ENCODE assay signal across 25 cellular contexts in genomic region chr12:108933950-108934349, GRCh38. TPM values are rescaled to one million over a fixed set of nuclear protein-coding genes. Genes with fewer than 3 reads are reported as not detected.
DNase-seq lines count a peak whose midpoint lies in the region; ATAC-seq, FAIRE-seq and TF ChIP-seq lines count a peak whose summit lies in the region.
"Had no signal": no experiment of that assay in that cellular context is flagged by ENCODE, and none has a peak within 500 bp of the region (broad histone marks: within the 10 kb centered on the region; RNA-seq: fewer than 3 reads in every experiment).

No MANE protein-coding gene starts in this region.

- no peak for TF ChIP-seq POLR2A in K562 (conservative IDR thresholded peaks at IDR 0.05)

- H3K36me3 ChIP-seq in OCI-LY3 (replicated peaks; ENCODE audit: low read depth, low read length): no peaks in the 10 kb centered on the region
- no peaks in the 10 kb centered on the region for H3K36me3 ChIP-seq in K562 (ENCODE audit: control insufficient read depth, insufficient read depth, low read length)
- no peaks in the 10 kb centered on the region for H3K36me3 ChIP-seq in small intestine (ENCODE audit: control insufficient read depth in 2 of 2, insufficient read depth in 2 of 2, low read length in 2 of 2)
- H3K36me3 ChIP-seq: MG63 had no signal

- ATAC-seq in K562 (0 out of 3 replicates have a peak, but pooled peaks have one; percentile 44), omental fat pad (ENCODE audit: low FRiP score) (peak; percentile 85)
- ATAC-seq: HepG2 had no signal

- TF ChIP-seq EP300 in K562 (IDR thresholded peaks at IDR 0.05; ENCODE audit: low read length): no peak

- H3K27ac ChIP-seq in OCI-LY3 (ENCODE audit: low read length) (no peak overlapping the region), K562 (ENCODE audit: extremely low read depth, low read depth, low read length) (no peak overlapping the region), small intestine (ENCODE audit: low read depth in 1 of 2, low read length in 1 of 2) (no peak overlapping the region)
- H3K27ac ChIP-seq: RWPE1 had no signal

- 2% methylated on average over 6 of the region's 6 CpGs for WGBS in K562 (ENCODE audit: insufficient coverage, low coverage, missing lambda C conversion rate)
- WGBS in small intestine, 3 donors: 84 to 88% (median 86%) methylated on average over 6 of the region's 6 CpGs

- H3K4me1 Mint-ChIP-seq in type B pancreatic cell (ENCODE audit: unreplicated experiment): no peaks in the 10 kb centered on the region

- H3K9me3 ChIP-seq in OCI-LY3 (ENCODE audit: insufficient read depth, low read length) (no peaks in the 10 kb centered on the region), K562 (replicated peaks; ENCODE audit: control insufficient read depth, insufficient read depth, low read depth, low read length) (no peaks in the 10 kb centered on the region), small intestine (ENCODE audit: control insufficient read depth, low read depth) (no peaks in the 10 kb centered on the region)
- H3K9me3 ChIP-seq: MG63 had no signal

- no peak for TF ChIP-seq CTCF in OCI-LY3 (IDR thresholded peaks at IDR 0.05; ENCODE audit: low read depth, low read length)
- no peak for TF ChIP-seq CTCF in K562 (IDR thresholded peaks at IDR 0.05 in 2 of 3, conservative IDR thresholded peaks at IDR 0.05 in 1 of 3; ENCODE audit: insufficient read depth in 2 of 3, low read depth in 1 of 3, low read length in 3 of 3)
- no peak for TF ChIP-seq CTCF in omental fat pad (IDR thresholded peaks at IDR 0.05)
- no peak for TF ChIP-seq CTCF in type B pancreatic cell (conservative IDR thresholded peaks at IDR 0.05)
- TF ChIP-seq CTCF in GM10266 (IDR thresholded peaks at IDR 0.05; ENCODE audit: control insufficient read depth, insufficient read depth, low read depth, missing control alignments): no peak

- no peaks in the 10 kb centered on the region for H3K79me2 ChIP-seq in OCI-LY3 (ENCODE audit: low read length)
- no peaks in the 10 kb centered on the region for H3K79me2 ChIP-seq in K562 (ENCODE audit: control insufficient read depth, insufficient read depth, low read length)

- no peak overlapping the region for H3K27ac Mint-ChIP-seq in type B pancreatic cell

- CTCF ChIA-PET in K562 (lab: Yijun Ruan, JAX; ENCODE audit: low intra/inter-chr PET ratio): no interaction called here

- POLR2A ChIA-PET in K562 (lab: Yijun Ruan, JAX): interaction anchor here (0.8 to 1.2 kb wide), 2 partner anchors 18 to 19 kb away, joined by 3 read pairs; no protein-coding TSS in a partner anchor

- no peak for TF ChIP-seq RAD21 in K562 (CRISPR knock-in tag; conservative IDR thresholded peaks at IDR 0.05 in 1 of 2, IDR thresholded peaks at IDR 0.05 in 1 of 2)

- H4K20me1 ChIP-seq in OCI-LY3 (ENCODE audit: insufficient read depth, low read length): peaks cover 29% of the 10 kb centered on the region
- H4K20me1 ChIP-seq in K562 (replicated peaks; ENCODE audit: control insufficient read depth, insufficient read depth, low read length): peaks cover 4% of the 10 kb centered on the region; the same call in 1 of the 2 replicates

- H2AFZ ChIP-seq in OCI-LY3 (ENCODE audit: low read depth, low read length) (no peak overlapping the region), K562 (ENCODE audit: low read depth, low read length) (no peak overlapping the region)

- H3K9me1 ChIP-seq in K562 (ENCODE audit: control insufficient read depth, insufficient read depth, low read length): no peaks in the 10 kb centered on the region

- DNase-seq in Daoy (ENCODE audit: low read depth): peak; percentile 9
- peak in 1 of 4 experiments; percentile 16 for DNase-seq in K562 (ENCODE audit: extremely low read depth in 1 of 4, low spot score in 3 of 4)
- no peak for DNase-seq in omental fat pad (ENCODE audit: low spot score)
- no peak for DNase-seq in type B pancreatic cell (ENCODE audit: extremely low spot score, unreplicated experiment)
- no peak for DNase-seq in GM10266 (ENCODE audit: extremely low spot score)
- DNase-seq in UCSD-AML1 (lab: John Stamatoyannopoulos, UW; ENCODE audit: unreplicated experiment): no peak
- DNase-seq in small intestine: no peak
- DNase-seq: DMS153; DND-41; Kasumi-1; MG63; NCI-H2029; NCI-H446 treated with DMSO at 0.1 percent for 48 hours; NCI-H526; NCI-H82; NK-92 treated with Interleukin-12 subunit alpha and Interleukin-12 subunit beta, amount 100 ng/mL, for 24 hours; SHP77 had no signal

- H3K4me3 ChIP-seq in OCI-LY3 (ENCODE audit: low read length): no peak overlapping the region
- no peak overlapping the region for H3K4me3 ChIP-seq in K562
- no peak overlapping the region for H3K4me3 ChIP-seq in small intestine (ENCODE audit: low read depth in 1 of 2, low read length in 2 of 2)
- H3K4me3 ChIP-seq: MG63 had no signal

- intact Hi-C loops in K562 (cut with micrococcal nuclease): no loop called here

- BruUV-seq in K562 (replicated peaks; lab: Mats Ljungman, UMichigan): no TSS peak

- H3K9ac ChIP-seq in OCI-LY3 (ENCODE audit: low read length): no peak overlapping the region
- H3K9ac ChIP-seq in K562 (ENCODE audit: insufficient read depth in 1 of 2, low read depth in 2 of 2, low read length in 2 of 2): no peak overlapping the region

- H3K27me3 ChIP-seq in OCI-LY3 (ENCODE audit: low read depth, low read length) (peaks cover 88% of the 10 kb centered on the region), K562 (ENCODE audit: control insufficient read depth in 2 of 2, insufficient read depth in 2 of 2, low read length in 2 of 2) (peaks cover 25 to 53% of the 10 kb centered on the region in 2 experiments), small intestine (ENCODE audit: control insufficient read depth in 2 of 2, insufficient read depth in 2 of 2, low read length in 2 of 2) (no peaks in the 10 kb centered on the region)
- H3K27me3 ChIP-seq: MG63 had no signal

- H3K4me3 Mint-ChIP-seq in type B pancreatic cell: no peak overlapping the region

- peaks cover 17% of the 10 kb centered on the region for H3K27me3 Mint-ChIP-seq in type B pancreatic cell

- in situ Hi-C loops in K562 (cut with MboI): no loop called here

- H3K4me2 ChIP-seq in OCI-LY3 (ENCODE audit: low read length) (peak overlapping the region; percentile 39), K562 (ENCODE audit: insufficient read depth, low read length) (no peak overlapping the region)

- H3K4me1 ChIP-seq in OCI-LY3 (ENCODE audit: low read length) (peaks cover 37% of the 10 kb centered on the region), K562 (replicated peaks in 1 of 2; ENCODE audit: control insufficient read depth in 2 of 2, insufficient read depth in 2 of 2, low read length in 2 of 2) (no peaks in the 10 kb centered on the region), small intestine (ENCODE audit: control insufficient read depth in 2 of 2, insufficient read depth in 1 of 2, low read depth in 1 of 2, low read length in 1 of 2) (no peaks in the 10 kb centered on the region)

- H3K9me3 Mint-ChIP-seq in type B pancreatic cell: no peaks in the 10 kb centered on the region

- no peaks in the 10 kb centered on the region for H3K36me3 Mint-ChIP-seq in type B pancreatic cell

- FAIRE-seq in K562 (lab: Jason Lieb, UNC) (peak; percentile 62), small intestine (lab: Jason Lieb, UNC) (no peak)
- FAIRE-seq: HepG2 had no signal

TF ChIP-seq in K562, 482 proteins besides CTCF, POLR2A, EP300 and RAD21 (continues in another document):
- TF ChIP-seq, protein P1, sequence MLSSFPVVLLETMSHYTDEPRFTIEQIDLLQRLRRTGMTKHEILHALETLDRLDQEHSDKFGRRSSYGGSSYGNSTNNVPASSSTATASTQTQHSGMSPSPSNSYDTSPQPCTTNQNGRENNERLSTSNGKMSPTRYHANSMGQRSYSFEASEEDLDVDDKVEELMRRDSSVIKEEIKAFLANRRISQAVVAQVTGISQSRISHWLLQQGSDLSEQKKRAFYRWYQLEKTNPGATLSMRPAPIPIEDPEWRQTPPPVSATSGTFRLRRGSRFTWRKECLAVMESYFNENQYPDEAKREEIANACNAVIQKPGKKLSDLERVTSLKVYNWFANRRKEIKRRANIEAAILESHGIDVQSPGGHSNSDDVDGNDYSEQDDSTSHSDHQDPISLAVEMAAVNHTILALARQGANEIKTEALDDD (IDR thresholded peaks at IDR 0.05): peak; percentile 65; the same call in 1 of the 2 replicates
- no peak for TF ChIP-seq POLR3A (IDR thresholded peaks at IDR 0.05; ENCODE audit: borderline replicate concordance, extremely low read depth, insufficient read depth, insufficient read length)

RNA-seq across cellular contexts. Expression of gene DAO, which starts 54.1 kb away (rescaled TPM):
- total RNA-seq in Daoy (2014; rRNA removed; shearing (Covaris generic)): not detected in 2 replicates
- not detected in 2 replicates for total RNA-seq in K562 (2011; cell fraction: chromatin; rRNA removed; ENCODE audit: low replicate concordance)
- not detected in 2 replicates for total RNA-seq in K562 (2011; cell fraction: nucleolus; rRNA removed)
- total RNA-seq in K562 (2011; cell fraction: nucleoplasm; rRNA removed): not detected in 2 replicates
- total RNA-seq in K562 (2014; rRNA removed): not detected in 2 replicates
- total RNA-seq in K562 (2014; rRNA removed; fragmentation: Illumina TruSeq; extraction: Trizol): not detected in 2 replicates
- not detected in 2 replicates for total RNA-seq in K562 (2015; rRNA removed; fragmentation: Illumina TruSeq; extraction: Trizol)
- total RNA-seq in K562 (2021): not detected in 2 replicates
- not detected in 2 replicates for polyA plus RNA-seq in K562 (2011; rRNA removed)
- polyA plus RNA-seq in K562 (2011; cell fraction: cytosol; rRNA removed): not detected in 2 replicates
- polyA plus RNA-seq in K562 (2011; cell fraction: nucleus; rRNA removed): not detected in 2 replicates
- not detected in 2 replicates for polyA plus RNA-seq in K562 (2012)
- polyA plus RNA-seq in K562 (2014; fragmentation: Illumina TruSeq; extraction: Trizol): not detected in 2 replicates
- polyA plus RNA-seq in K562 (2014; fragmentation: Nextera tagmentation; extraction: Ambion mirVana): not detected
- polyA plus RNA-seq in K562 (2014; rRNA removed): not detected in 2 replicates
- polyA minus RNA-seq in K562 (2011; rRNA and poly(A)+ RNA removed): not detected in 2 replicates
- polyA minus RNA-seq in K562 (2011; cell fraction: cytosol; rRNA and poly(A)+ RNA removed): not detected in 2 replicates
- polyA minus RNA-seq in K562 (2011; cell fraction: nucleus; rRNA and poly(A)+ RNA removed): not detected in 2 replicates
- total RNA-seq in omental fat pad: not detected
- total RNA-seq in type B pancreatic cell (ENCODE audit: low replicate concordance): not detected in 2 replicates
- polyA plus RNA-seq in small intestine: not detected
- total RNA-seq: A172, H4, HT1080, SK-MEL-5 had no signal
- polyA plus RNA-seq: BJ had no signal
